In genomic region chr13:40961826-40962225, GRCh38 we compare ENCODE assay signal across 18 cellular contexts. TPM values are rescaled to one million over a fixed set of nuclear protein-coding genes. Genes with fewer than 3 reads are reported as not detected.
DNase-seq lines count a peak whose midpoint lies in the region; ATAC-seq lines count a peak whose summit lies in the region.
"Had no signal": no experiment of that assay in that cellular context is flagged by ENCODE, and none has a peak within 500 bp of the region (broad histone marks: within the 10 kb centered on the region; RNA-seq: fewer than 3 reads in every experiment).

No MANE protein-coding gene starts in this region.

- peaks cover 85% of the 10 kb centered on the region for H3K36me3 ChIP-seq in BLaER1
- H3K36me3 ChIP-seq in CD8-positive, alpha-beta memory T cell (ENCODE audit: insufficient read depth, low read length), result peaks cover 13% of the 10 kb centered on the region
- H3K36me3 ChIP-seq in naive thymus-derived CD4-positive, alpha-beta T cell (ENCODE audit: control insufficient read depth in 2 of 3, insufficient read depth in 3 of 3, low read length in 3 of 3), result peaks cover 12 to 18% (median 14%) of the 10 kb centered on the region in 3 experiments

- no peak for DNase-seq in CD8-positive, alpha-beta memory T cell
- no peak for DNase-seq in activated CD4-positive, alpha-beta memory T cell treated with anti-CD3 and anti-CD28 coated beads, Interleukin-2, amount 10 ng/mL, durations not matched to agents 7 days and 5 days
- no peak for DNase-seq in naive thymus-derived CD4-positive, alpha-beta T cell
- DNase-seq in NCI-H1105 (lab: John Stamatoyannopoulos, UW), result no peak
- no peak for DNase-seq in effector CD4-positive, alpha-beta T cell
- DNase-seq: HFFc6, mucosa of descending colon, NCI-H146, NCI-H510A treated with DMSO at 0.1 percent for 48 hours, posterior cingulate gyrus, RPMI8226, T1000 had no signal

- peak; percentile 15 for ATAC-seq in naive thymus-derived CD4-positive, alpha-beta T cell
- ATAC-seq in HG03457 (IDR thresholded peaks at IDR 0.05; ENCODE audit: unreplicated experiment) (no peak), HG03520 (IDR thresholded peaks at IDR 0.05; ENCODE audit: unreplicated experiment) (no peak)
- ATAC-seq: K562, mucosa of descending colon had no signal

- peaks cover 15 to 65% (median 18%) of the 10 kb centered on the region in 3 donors for H3K36me3 Mint-ChIP-seq in CD8-positive, alpha-beta memory T cell
- H3K36me3 Mint-ChIP-seq in activated CD4-positive, alpha-beta memory T cell treated with anti-CD3 and anti-CD28 coated beads, Interleukin-2, amount 10 ng/mL, durations not matched to agents 7 days and 5 days (ENCODE audit: low read depth), result peaks cover 54% of the 10 kb centered on the region
- H3K36me3 Mint-ChIP-seq in naive thymus-derived CD4-positive, alpha-beta T cell, result peaks cover 16 to 33% (median 23%) of the 10 kb centered on the region in 5 donors

- peak overlapping the region in 6 of 7 donors; percentile 51 to 70 (median 57) for H3K4me3 Mint-ChIP-seq in CD8-positive, alpha-beta memory T cell
- H3K4me3 Mint-ChIP-seq in activated CD4-positive, alpha-beta memory T cell treated with anti-CD3 and anti-CD28 coated beads, Interleukin-2, amount 10 ng/mL, durations not matched to agents 7 days and 5 days, result no peak overlapping the region
- peak overlapping the region; percentile 40 to 88 (median 61) for H3K4me3 Mint-ChIP-seq in naive thymus-derived CD4-positive, alpha-beta T cell
- H3K4me3 Mint-ChIP-seq: HFFc6 had no signal

- no peaks in the 10 kb centered on the region for H3K27me3 ChIP-seq in BLaER1
- H3K27me3 ChIP-seq in CD8-positive, alpha-beta memory T cell (ENCODE audit: insufficient read depth, low read length, poor library complexity, severe bottlenecking), result no peaks in the 10 kb centered on the region
- no peaks in the 10 kb centered on the region for H3K27me3 ChIP-seq in naive thymus-derived CD4-positive, alpha-beta T cell (ENCODE audit: control insufficient read depth in 2 of 2, insufficient read depth in 2 of 2, low read length in 2 of 2)
- H3K27me3 ChIP-seq: suprapubic skin had no signal

- peaks cover 82 to 92% (median 91%) of the 10 kb centered on the region in 3 donors for H3K4me1 Mint-ChIP-seq in CD8-positive, alpha-beta memory T cell
- peaks cover 62% of the 10 kb centered on the region for H3K4me1 Mint-ChIP-seq in activated CD4-positive, alpha-beta memory T cell treated with anti-CD3 and anti-CD28 coated beads, Interleukin-2, amount 10 ng/mL, durations not matched to agents 7 days and 5 days
- peaks cover 64 to 91% (median 85%) of the 10 kb centered on the region in 7 donors for H3K4me1 Mint-ChIP-seq in naive thymus-derived CD4-positive, alpha-beta T cell

- peak overlapping the region in 7 of 8 donors; percentile 31 to 83 (median 78) for H3K27ac Mint-ChIP-seq in CD8-positive, alpha-beta memory T cell
- peak overlapping the region; percentile 1 for H3K27ac Mint-ChIP-seq in activated CD4-positive, alpha-beta memory T cell treated with anti-CD3 and anti-CD28 coated beads, Interleukin-2, amount 10 ng/mL, durations not matched to agents 7 days and 5 days
- H3K27ac Mint-ChIP-seq in naive thymus-derived CD4-positive, alpha-beta T cell, result peak overlapping the region; percentile 22 to 85 (median 75)
- H3K27ac Mint-ChIP-seq: HFFc6 had no signal

- H3K27ac ChIP-seq in BLaER1, result peak overlapping the region; percentile 60
- no peak overlapping the region for H3K27ac ChIP-seq in CD8-positive, alpha-beta memory T cell (ENCODE audit: low read depth, low read length)
- H3K27ac ChIP-seq in naive thymus-derived CD4-positive, alpha-beta T cell (ENCODE audit: low read depth, low read length), result peak overlapping the region; percentile 35
- H3K27ac ChIP-seq: epithelial cell of prostate, suprapubic skin had no signal

- 0 out of 2 replicates have a peak, but pooled peaks cover 5% of the 10 kb centered on the region for H3K9me3 ChIP-seq in BLaER1
- no peaks in the 10 kb centered on the region for H3K9me3 ChIP-seq in CD8-positive, alpha-beta memory T cell (ENCODE audit: low read length)
- no peaks in the 10 kb centered on the region for H3K9me3 ChIP-seq in naive thymus-derived CD4-positive, alpha-beta T cell (ENCODE audit: control insufficient read depth in 2 of 3, low read length in 3 of 3)
- H3K9me3 ChIP-seq: mucosa of descending colon, suprapubic skin had no signal

- peaks cover 0 to 1% of the 10 kb centered on the region in 2 donors for H3K27me3 Mint-ChIP-seq in CD8-positive, alpha-beta memory T cell
- H3K27me3 Mint-ChIP-seq in activated CD4-positive, alpha-beta memory T cell treated with anti-CD3 and anti-CD28 coated beads, Interleukin-2, amount 10 ng/mL, durations not matched to agents 7 days and 5 days, result no peaks in the 10 kb centered on the region
- H3K27me3 Mint-ChIP-seq in naive thymus-derived CD4-positive, alpha-beta T cell, result no peaks in the 10 kb centered on the region

- peaks cover 96% of the 10 kb centered on the region for H4K20me1 ChIP-seq in BLaER1

- H3K9ac ChIP-seq in BLaER1, result peak overlapping the region; percentile 30; the same call in 1 of the 2 replicates

- peak overlapping the region; percentile 49 for H3K4me2 ChIP-seq in BLaER1

- H3K4me1 ChIP-seq in BLaER1, result peaks cover 60% of the 10 kb centered on the region
- peaks cover 65% of the 10 kb centered on the region for H3K4me1 ChIP-seq in CD8-positive, alpha-beta memory T cell (ENCODE audit: insufficient read depth, low read length)
- peaks cover 30 to 52% of the 10 kb centered on the region in 2 donors for H3K4me1 ChIP-seq in naive thymus-derived CD4-positive, alpha-beta T cell (ENCODE audit: control insufficient read depth in 2 of 2, insufficient read depth in 2 of 2, low read length in 2 of 2)

- no peaks in the 10 kb centered on the region for H3K9me3 Mint-ChIP-seq in CD8-positive, alpha-beta memory T cell
- H3K9me3 Mint-ChIP-seq in activated CD4-positive, alpha-beta memory T cell treated with anti-CD3 and anti-CD28 coated beads, Interleukin-2, amount 10 ng/mL, durations not matched to agents 7 days and 5 days, result peaks cover 2% of the 10 kb centered on the region
- H3K9me3 Mint-ChIP-seq in naive thymus-derived CD4-positive, alpha-beta T cell, result peaks cover 0 to under 1% (median 0%) of the 10 kb centered on the region in 11 donors
- H3K9me3 Mint-ChIP-seq: HFFc6 had no signal

- intact Hi-C loops in naive thymus-derived CD4-positive, alpha-beta T cell (cut with micrococcal nuclease), result loop anchor here in 1 of 2 donors (2.0 kb wide), 2 partner anchors 19 to 21 kb away; no protein-coding TSS in a partner anchor

- POLR2A ChIA-PET in CD8-positive, alpha-beta memory T cell (lab: Charles Lee), result no interaction called here
- POLR2A ChIA-PET in activated CD4-positive, alpha-beta memory T cell treated with anti-CD3 and anti-CD28 coated beads, Interleukin-2, amount 10 ng/mL, durations not matched to agents 7 days and 5 days (lab: Charles Lee), result interaction anchor here (0.7 to 1.1 kb wide), 3 partner anchors 10 to 13 kb away, joined by 3 to 5 read pairs (median 4); no protein-coding TSS in a partner anchor
- POLR2A ChIA-PET in naive thymus-derived CD4-positive, alpha-beta T cell (lab: Charles Lee), result interaction anchor here (1.4 kb wide), 1 partner anchor 20 kb away, joined by 3 read pairs; no protein-coding TSS in a partner anchor

- no peak overlapping the region for H3K4me3 ChIP-seq in BLaER1
- no peak overlapping the region for H3K4me3 ChIP-seq in CD8-positive, alpha-beta memory T cell (ENCODE audit: low read length)
- no peak overlapping the region for H3K4me3 ChIP-seq in naive thymus-derived CD4-positive, alpha-beta T cell (ENCODE audit: low read length)
- H3K4me3 ChIP-seq: K562, mucosa of descending colon, suprapubic skin had no signal

- CTCF ChIA-PET in CD8-positive, alpha-beta memory T cell (lab: Charles Lee), result interaction anchor here (0.6 to 0.8 kb wide), 2 partner anchors 23 to 40 kb away, joined by 3 read pairs; no protein-coding TSS in a partner anchor
- CTCF ChIA-PET in activated CD4-positive, alpha-beta memory T cell treated with anti-CD3 and anti-CD28 coated beads, Interleukin-2, amount 10 ng/mL, durations not matched to agents 7 days and 5 days (lab: Charles Lee), result interaction anchor here (1.1 kb wide), 1 partner anchor 41 kb away, joined by 3 read pairs; no protein-coding TSS in a partner anchor
- CTCF ChIA-PET in naive thymus-derived CD4-positive, alpha-beta T cell (lab: Charles Lee), result interaction anchor here (1.0 to 2.5 kb wide), 2 partner anchors 12 to 18 kb away, joined by 3 to 7 read pairs; no protein-coding TSS in a partner anchor

RNA-seq across cellular contexts. Expression of gene ELF1, which starts 57.3 kb away (rescaled TPM):
- total RNA-seq in CD8-positive, alpha-beta memory T cell, result 10 to 100 TPM; 76.8 to 77.6 TPM
- polyA plus RNA-seq in CD8-positive, alpha-beta memory T cell, result 139 TPM
- 100 to 1,000 TPM; 159 to 169 TPM for total RNA-seq in activated CD4-positive, alpha-beta memory T cell treated with anti-CD3 and anti-CD28 coated beads, Interleukin-2, amount 10 ng/mL, durations not matched to agents 7 days and 5 days
- 100 to 1,000 TPM; 117 to 193 (median 180) TPM for total RNA-seq in naive thymus-derived CD4-positive, alpha-beta T cell
- polyA plus RNA-seq in naive thymus-derived CD4-positive, alpha-beta T cell, result 100 to 1,000 TPM; 134 to 142 TPM

Comparison
In these comparisons a context has a peak if more than half of its experiments do, and no peak if none do; other contexts are left out.
1. H3K27ac Mint-ChIP-seq: peak in every context shown above with its lines; median percentile 78 in CD8-positive, alpha-beta memory T cell; 75 in naive thymus-derived CD4-positive, alpha-beta T cell; 1 in activated CD4-positive, alpha-beta memory T cell treated with anti-CD3 and anti-CD28 coated beads, Interleukin-2, amount 10 ng/mL, durations not matched to agents 7 days and 5 days.